20 cellular contexts compared by ENCODE assay signal in genomic region chr14:101252443-101253214, GRCh38.
A peak's percentile ranks its signal among the peaks of the same experiment; 100 is the strongest.
DNase-seq lines count a peak whose midpoint lies in the region; ATAC-seq, FAIRE-seq and TF ChIP-seq lines count a peak whose summit lies in the region.
"Had no signal": no experiment of that assay in that cellular context is flagged by ENCODE, and none has a peak within 500 bp of the region (broad histone marks: within the 10 kb centered on the region; RNA-seq: fewer than 3 reads in every experiment).

No MANE protein-coding gene starts in this region.

- H3K4me3 ChIP-seq in right atrium auricular region (no peak overlapping the region), bronchial epithelial cell (ENCODE audit: low read depth, low read length) (no peak overlapping the region), transverse colon (no peak overlapping the region)
- H3K4me3 ChIP-seq: A549 had no signal

- no peaks in the 10 kb centered on the region for H3K36me3 Mint-ChIP-seq in nephron progenitor cell (ENCODE audit: low read depth)

- H3K4me3 Mint-ChIP-seq in nephron progenitor cell: no peak overlapping the region
- H3K4me3 Mint-ChIP-seq: CD8-positive, alpha-beta memory T cell had no signal

- H3K27ac Mint-ChIP-seq in nephron progenitor cell: peak overlapping the region; percentile 39

- H3K9me3 Mint-ChIP-seq in nephron progenitor cell: no peaks in the 10 kb centered on the region

- no peaks in the 10 kb centered on the region for H3K4me1 ChIP-seq in right atrium auricular region
- H3K4me1 ChIP-seq in transverse colon: no peaks in the 10 kb centered on the region
- H3K4me1 ChIP-seq: A549 had no signal

- H3K36me3 ChIP-seq in right atrium auricular region: no peaks in the 10 kb centered on the region
- H3K36me3 ChIP-seq in bronchial epithelial cell (ENCODE audit: control insufficient read depth, insufficient read depth, low read length): no peaks in the 10 kb centered on the region
- no peaks in the 10 kb centered on the region for H3K36me3 ChIP-seq in transverse colon

- H3K27me3 Mint-ChIP-seq in nephron progenitor cell (ENCODE audit: low read depth, poor library complexity): peaks cover 7% of the 10 kb centered on the region

- FAIRE-seq in bronchial epithelial cell (lab: Jason Lieb, UNC): peak; percentile 55
- FAIRE-seq: A549, D721Med, GM12891, GM18507 had no signal

- no peak for TF ChIP-seq POLR2A in transverse colon (IDR thresholded peaks at IDR 0.05)

- H3K4me1 Mint-ChIP-seq in nephron progenitor cell: no peaks in the 10 kb centered on the region

- H3K9me3 ChIP-seq in right atrium auricular region (no peaks in the 10 kb centered on the region), transverse colon (no peaks in the 10 kb centered on the region)
- H3K9me3 ChIP-seq: A549 had no signal

- H3K27me3 ChIP-seq in right atrium auricular region (no peaks in the 10 kb centered on the region), bronchial epithelial cell (ENCODE audit: control insufficient read depth, insufficient read depth, low read length) (no peaks in the 10 kb centered on the region), transverse colon (no peaks in the 10 kb centered on the region)

- ATAC-seq in left ventricle myocardium superior: no peak
- ATAC-seq: A549 had no signal

- TF ChIP-seq EP300 in transverse colon (IDR thresholded peaks at IDR 0.05; ENCODE audit: low read depth): no peak

- in situ Hi-C loops in transverse colon (cut with MboI; ENCODE audit: low pct_ligation_motif_present in 1 of 4, low pct_unique_long_range_greater_than_20kb in 1 of 4, low sequenced_read_pairs in 3 of 4): no loop called here

- no peak for TF ChIP-seq CTCF in right atrium auricular region (IDR thresholded peaks at IDR 0.05)
- no peak for TF ChIP-seq CTCF in bronchial epithelial cell (IDR thresholded peaks at IDR 0.05; ENCODE audit: insufficient read depth, low read length, severe bottlenecking)
- TF ChIP-seq CTCF in nephron progenitor cell (IDR thresholded peaks at IDR 0.05): no peak
- TF ChIP-seq CTCF in transverse colon (IDR thresholded peaks at IDR 0.05): no peak

- H3K27ac ChIP-seq in right atrium auricular region (no peak overlapping the region), transverse colon (no peak overlapping the region)
- H3K27ac ChIP-seq: A549 had no signal

- WGBS in transverse colon (ENCODE audit: low coverage in 1 of 2), 2 donors: 81 to 100% methylated on average over 1 to 13 of the region's 13 CpGs

- peak; percentile 47 for DNase-seq in right atrium auricular region (ENCODE audit: low spot score)
- DNase-seq in left ventricle myocardium superior: no peak
- no peak for DNase-seq in bronchial epithelial cell (ENCODE audit: low read depth)
- DNase-seq in nephron progenitor cell: no peak
- no peak for DNase-seq in transverse colon
- DNase-seq in stimulated activated CD4-positive, alpha-beta T cell treated with anti-CD3 and anti-CD28 coated beads, Interleukin-4, amount 100 ng/mL, for 1 hour: no peak
- DNase-seq in putamen (ENCODE audit: low spot score): no peak
- DNase-seq: C1 segment of cervical spinal cord; CD8-positive, alpha-beta memory T cell; KG1; MV-4-11; NCI-H1694 treated with DMSO at 0.1 percent for 48 hours; NCI-H510A treated with DMSO at 0.1 percent for 48 hours; NCI-H82; RPMI8226; SHP77 treated with DMSO at 0.1 percent for 48 hours had no signal

- intact Hi-C loops in left ventricle myocardium superior (cut with micrococcal nuclease) (no loop called here), transverse colon (cut with DNase I; ENCODE audit: low total_unique reads) (no loop called here)
